ENCODE assay signal across 14 cellular contexts in the genomic region with DNA sequence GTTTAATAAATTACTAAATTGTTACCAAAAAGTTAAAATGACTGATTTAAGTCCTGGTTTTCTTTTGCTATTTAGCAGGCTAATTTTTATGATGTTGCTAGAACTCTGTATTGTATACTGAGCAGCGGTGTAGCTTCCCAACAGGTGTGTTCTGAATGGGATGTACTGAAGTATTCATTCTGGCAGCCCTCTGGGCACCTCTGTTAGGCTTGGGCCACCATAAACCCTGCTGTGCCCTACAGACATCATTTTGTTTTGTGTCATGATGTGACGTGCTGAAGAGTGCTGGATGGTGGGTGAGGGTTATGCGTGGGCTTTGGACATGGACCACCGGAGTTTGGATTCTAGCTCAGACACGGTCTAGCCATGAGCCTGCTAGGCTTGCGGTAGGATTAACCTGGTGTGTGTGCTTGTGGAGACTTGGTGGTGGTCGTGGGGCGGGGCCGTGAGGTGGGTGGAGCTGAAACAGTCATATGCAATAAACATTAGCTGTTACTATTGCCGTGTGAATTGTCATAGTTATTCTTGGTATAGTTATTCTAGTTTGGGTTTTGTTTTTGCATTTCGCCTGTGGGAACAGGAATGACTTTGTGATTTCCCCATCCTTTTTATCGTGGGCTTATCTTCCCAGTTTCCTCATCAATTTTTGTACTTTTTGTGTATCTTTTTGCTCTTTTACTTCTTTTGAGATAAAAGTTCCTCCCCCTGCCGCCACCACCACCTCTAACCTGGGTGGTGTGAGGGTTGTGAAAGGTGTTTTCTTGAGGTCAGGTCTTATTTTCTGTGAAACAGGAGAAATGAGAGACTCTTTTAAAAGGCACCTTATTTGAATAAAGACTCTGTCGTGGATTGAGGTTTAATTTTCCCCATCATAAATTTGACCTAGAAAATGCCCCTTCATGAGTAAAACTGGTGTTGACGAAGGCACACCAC.
A peak's percentile ranks its signal among the peaks of the same experiment; 100 is the strongest.
DNase-seq lines count a peak whose midpoint lies in the region; ATAC-seq, FAIRE-seq and TF ChIP-seq lines count a peak whose summit lies in the region.
"Had no signal": no experiment of that assay in that cellular context is flagged by ENCODE, and none has a peak within 500 bp of the region (broad histone marks: within the 10 kb centered on the region; RNA-seq: fewer than 3 reads in every experiment).

No MANE protein-coding gene starts in this region.

- no peaks in the 10 kb centered on the region for H3K4me1 ChIP-seq in ovary (ENCODE audit: insufficient read depth)
- H3K4me1 ChIP-seq: SJCRH30 had no signal

- no peaks in the 10 kb centered on the region for H3K9me3 Mint-ChIP-seq in T-helper 1 cell treated with Interleukin-12 subunit alpha and Interleukin-12 subunit beta and Interleukin-4 antibody, amounts not matched to agents 30 μg/mL and 1 μg/mL, for 36 hours
- H3K9me3 Mint-ChIP-seq: CD4-positive, CD25-positive, alpha-beta regulatory T cell; stimulated activated memory B cell treated with anti-CD40 and anti-IgM and Interleukin-4, amounts not matched to agents 10 μg/mL and 1 μg/mL and 100 μg/mL, for 72 hours had no signal

- TF ChIP-seq POLR2A in ovary (IDR thresholded peaks at IDR 0.05), result no peak

- intact Hi-C loops in dorsolateral prefrontal cortex (cut with DNase I) (loop anchor here (2.0 to 10.0 kb wide), 2 partner anchors 160 kb away; no protein-coding TSS in a partner anchor), ovary (cut with DNase I) (loop anchor here in 1 of 4 donors (10.0 kb wide), 1 partner anchor 160 kb away; no protein-coding TSS in a partner anchor)

- H3K27ac Mint-ChIP-seq in T-helper 1 cell treated with Interleukin-12 subunit alpha and Interleukin-12 subunit beta and Interleukin-4 antibody, amounts not matched to agents 30 μg/mL and 1 μg/mL, for 36 hours, result peak overlapping the region; percentile 24
- H3K27ac Mint-ChIP-seq: CD4-positive, CD25-positive, alpha-beta regulatory T cell; stimulated activated memory B cell treated with anti-CD40 and anti-IgM and Interleukin-4, amounts not matched to agents 10 μg/mL and 1 μg/mL and 100 μg/mL, for 72 hours had no signal

- H3K27ac ChIP-seq in dorsolateral prefrontal cortex, result no peak overlapping the region
- H3K27ac ChIP-seq in ovary, result no peak overlapping the region
- H3K27ac ChIP-seq: hepatocyte, SJCRH30 had no signal

- no peaks in the 10 kb centered on the region for H3K9me3 ChIP-seq in ovary
- H3K9me3 ChIP-seq: SJCRH30 had no signal

- H3K36me3 ChIP-seq in ovary, result no peaks in the 10 kb centered on the region
- H3K36me3 ChIP-seq: SJCRH30 had no signal

- DNase-seq in GM18507 (ENCODE audit: extremely low spot score, insufficient read length, low read depth) (no peak), fibroblast of villous mesenchyme (ENCODE audit: low read depth) (peak; percentile 19), dorsolateral prefrontal cortex (no peak), ovary (no peak)
- DNase-seq: amniotic stem cell had no signal

- H3K27me3 ChIP-seq in dorsolateral prefrontal cortex (peaks cover 0 to 5% (median 0%) of the 10 kb centered on the region in 45 donors), ovary (no peaks in the 10 kb centered on the region)
- H3K27me3 ChIP-seq: hepatocyte, SJCRH30 had no signal

- H3K4me3 Mint-ChIP-seq in T-helper 1 cell treated with Interleukin-12 subunit alpha and Interleukin-12 subunit beta and Interleukin-4 antibody, amounts not matched to agents 30 μg/mL and 1 μg/mL, for 36 hours, result no peak overlapping the region
- H3K4me3 Mint-ChIP-seq: CD4-positive, CD25-positive, alpha-beta regulatory T cell; stimulated activated memory B cell treated with anti-CD40 and anti-IgM and Interleukin-4, amounts not matched to agents 10 μg/mL and 1 μg/mL and 100 μg/mL, for 72 hours had no signal

- TF ChIP-seq EP300 in ovary (IDR thresholded peaks at IDR 0.05), result no peak

- 77 to 82% (median 80%) methylated on average over 15 of the region's 15 CpGs for WGBS in ovary, 3 donors

- H3K36me3 Mint-ChIP-seq in T-helper 1 cell treated with Interleukin-12 subunit alpha and Interleukin-12 subunit beta and Interleukin-4 antibody, amounts not matched to agents 30 μg/mL and 1 μg/mL, for 36 hours (ENCODE audit: low read depth), result peaks cover 32% of the 10 kb centered on the region
- H3K36me3 Mint-ChIP-seq: CD4-positive, CD25-positive, alpha-beta regulatory T cell had no signal

- ATAC-seq in HG03469 (IDR thresholded peaks at IDR 0.05; ENCODE audit: unreplicated experiment) (no peak), HG03280 (IDR thresholded peaks at IDR 0.05; ENCODE audit: unreplicated experiment) (no peak)

- peaks cover 36% of the 10 kb centered on the region for H3K4me1 Mint-ChIP-seq in T-helper 1 cell treated with Interleukin-12 subunit alpha and Interleukin-12 subunit beta and Interleukin-4 antibody, amounts not matched to agents 30 μg/mL and 1 μg/mL, for 36 hours (ENCODE audit: low read depth)

- H3K27me3 Mint-ChIP-seq in T-helper 1 cell treated with Interleukin-12 subunit alpha and Interleukin-12 subunit beta and Interleukin-4 antibody, amounts not matched to agents 30 μg/mL and 1 μg/mL, for 36 hours (ENCODE audit: low read depth), result no peaks in the 10 kb centered on the region
- H3K27me3 Mint-ChIP-seq: stimulated activated memory B cell treated with anti-CD40 and anti-IgM and Interleukin-4, amounts not matched to agents 10 μg/mL and 1 μg/mL and 100 μg/mL, for 72 hours had no signal

- FAIRE-seq in A204.1 (lab: Jason Lieb, UNC) (peak; percentile 9), GM18507 (lab: Jason Lieb, UNC) (peak; percentile 29)
- FAIRE-seq: colon had no signal

- H3K4me3 ChIP-seq in fibroblast of villous mesenchyme (ENCODE audit: low read depth, low read length) (no peak overlapping the region), dorsolateral prefrontal cortex (no peak overlapping the region), ovary (no peak overlapping the region)
- H3K4me3 ChIP-seq: hepatocyte, SJCRH30 had no signal

- TF ChIP-seq CTCF in fibroblast of villous mesenchyme (IDR thresholded peaks at IDR 0.05; ENCODE audit: insufficient read depth, low read depth, low read length), result no peak
- TF ChIP-seq CTCF in dorsolateral prefrontal cortex (IDR thresholded peaks at IDR 0.05 in 54 of 56, conservative IDR thresholded peaks at IDR 0.05 in 2 of 56; ENCODE audit: low read depth in 1 of 56, partially characterized antibody in 56 of 56), result no peak
- TF ChIP-seq CTCF in ovary (IDR thresholded peaks at IDR 0.05), result no peak
